Comparison of ENCODE assay signal across 1 cellular context in the genomic region with DNA sequence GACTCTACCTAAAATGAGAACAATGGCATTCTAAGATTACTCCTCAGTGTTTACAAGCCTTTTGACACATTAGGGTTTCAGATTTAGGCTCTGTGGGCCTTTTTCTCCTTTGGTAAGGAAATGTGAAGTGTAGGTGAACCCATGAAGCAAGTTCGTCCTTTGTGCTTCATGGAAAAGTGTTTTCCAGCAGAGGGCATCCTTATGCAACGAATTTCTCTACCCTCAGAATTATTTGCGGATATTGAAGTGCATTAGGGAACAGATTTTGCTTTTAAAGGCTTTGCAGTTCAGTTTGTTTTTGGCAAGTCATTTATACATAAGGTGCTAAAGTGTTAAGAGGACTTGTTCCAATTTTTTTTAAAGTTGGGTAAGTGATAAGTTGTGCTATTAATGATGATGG.
TF ChIP-seq lines count a peak whose summit lies in the region.

No MANE protein-coding gene starts in this region.

TF ChIP-seq in HCT116, 20 proteins besides CTCF, POLR2A, EP300 and RAD21 (continued from another document):
- TF ChIP-seq, protein P1, sequence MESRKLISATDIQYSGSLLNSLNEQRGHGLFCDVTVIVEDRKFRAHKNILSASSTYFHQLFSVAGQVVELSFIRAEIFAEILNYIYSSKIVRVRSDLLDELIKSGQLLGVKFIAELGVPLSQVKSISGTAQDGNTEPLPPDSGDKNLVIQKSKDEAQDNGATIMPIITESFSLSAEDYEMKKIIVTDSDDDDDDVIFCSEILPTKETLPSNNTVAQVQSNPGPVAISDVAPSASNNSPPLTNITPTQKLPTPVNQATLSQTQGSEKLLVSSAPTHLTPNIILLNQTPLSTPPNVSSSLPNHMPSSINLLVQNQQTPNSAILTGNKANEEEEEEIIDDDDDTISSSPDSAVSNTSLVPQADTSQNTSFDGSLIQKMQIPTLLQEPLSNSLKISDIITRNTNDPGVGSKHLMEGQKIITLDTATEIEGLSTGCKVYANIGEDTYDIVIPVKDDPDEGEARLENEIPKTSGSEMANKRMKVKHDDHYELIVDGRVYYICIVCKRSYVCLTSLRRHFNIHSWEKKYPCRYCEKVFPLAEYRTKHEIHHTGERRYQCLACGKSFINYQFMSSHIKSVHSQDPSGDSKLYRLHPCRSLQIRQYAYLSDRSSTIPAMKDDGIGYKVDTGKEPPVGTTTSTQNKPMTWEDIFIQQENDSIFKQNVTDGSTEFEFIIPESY (IDR thresholded peaks at IDR 0.05; ENCODE audit: extremely low read depth, insufficient replicate concordance, low read length): no peak
- no peak for TF ChIP-seq EGR1 (IDR thresholded peaks at IDR 0.05; ENCODE audit: low read depth)
- TF ChIP-seq ELF1 (IDR thresholded peaks at IDR 0.05; ENCODE audit: borderline replicate concordance, low read depth): no peak
- no peak for TF ChIP-seq SP1 (IDR thresholded peaks at IDR 0.05; ENCODE audit: low read depth)
- TF ChIP-seq YY1 (IDR thresholded peaks at IDR 0.05; ENCODE audit: extremely low read depth, insufficient replicate concordance, low read depth, low read length): no peak
- TF ChIP-seq EZH2phosphoT487 (IDR thresholded peaks at IDR 0.05; ENCODE audit: borderline replicate concordance): no peak
- TF ChIP-seq SRF (IDR thresholded peaks at IDR 0.05; ENCODE audit: low read depth): no peak
- no peak for TF ChIP-seq POLR2AphosphoS5 (IDR thresholded peaks at IDR 0.05; ENCODE audit: low read depth, low read length)
- no peak for TF ChIP-seq JUND (IDR thresholded peaks at IDR 0.05)
- no peak for TF ChIP-seq SIN3A (IDR thresholded peaks at IDR 0.05; ENCODE audit: low read depth)
- no peak for TF ChIP-seq EZH2 (IDR thresholded peaks at IDR 0.05)
- TF ChIP-seq ZFX (IDR thresholded peaks at IDR 0.05): no peak
